In genomic region chr1:228842094-228842775, GRCh38 we compare ENCODE assay signal across 8 cellular contexts.
DNase-seq lines count a peak whose midpoint lies in the region; ATAC-seq and TF ChIP-seq lines count a peak whose summit lies in the region.

No MANE protein-coding gene starts in this region.

- TF ChIP-seq CTCF in fibroblast of lung (conservative IDR thresholded peaks at IDR 0.05 in 1 of 2, IDR thresholded peaks at IDR 0.05 in 1 of 2; ENCODE audit: low read depth in 1 of 2, low read length in 2 of 2), result no peak

- peaks cover 3% of the 10 kb centered on the region for H3K27me3 ChIP-seq in NT2/D1 (ENCODE audit: insufficient read depth, insufficient read length)
- no peaks in the 10 kb centered on the region for H3K27me3 ChIP-seq in fibroblast of lung (ENCODE audit: control insufficient read depth, insufficient read depth, low read length)
- no peaks in the 10 kb centered on the region for H3K27me3 ChIP-seq in Karpas-422 (ENCODE audit: low read length)

- H3K36me3 ChIP-seq in NT2/D1 (ENCODE audit: insufficient read depth, insufficient read length, low read length) (no peaks in the 10 kb centered on the region), fibroblast of lung (ENCODE audit: control insufficient read depth, insufficient read depth, low read length) (no peaks in the 10 kb centered on the region), Karpas-422 (ENCODE audit: insufficient read depth, low read length) (no peaks in the 10 kb centered on the region)

- H3K27ac ChIP-seq in fibroblast of lung (ENCODE audit: insufficient read depth, low read length) (no peak overlapping the region), Karpas-422 (ENCODE audit: low read length) (no peak overlapping the region)

- no peak overlapping the region for H3K4me3 ChIP-seq in NT2/D1 (ENCODE audit: insufficient read length, low read depth)
- H3K4me3 ChIP-seq in fibroblast of lung (replicated peaks in 1 of 4; ENCODE audit: control extremely low read depth in 1 of 4, insufficient read depth in 1 of 4, low read depth in 3 of 4, low read length in 4 of 4), result no peak overlapping the region
- no peak overlapping the region for H3K4me3 ChIP-seq in Karpas-422 (ENCODE audit: low read length)

- peak; percentile 65 for DNase-seq in NT2/D1 (ENCODE audit: low read depth, low spot score)
- peak; percentile 74 to 88 for DNase-seq in fibroblast of lung (ENCODE audit: low read depth in 2 of 2)
- DNase-seq in renal cortical epithelial cell (ENCODE audit: low read depth), result peak; percentile 91
- DNase-seq in stimulated activated CD4-positive, alpha-beta T cell treated with anti-CD3 and anti-CD28 coated beads, Interleukin-4, amount 100 ng/mL, for 1 hour, result no peak
- DNase-seq in Karpas-422, result no peak

- H3K9ac ChIP-seq in NT2/D1 (ENCODE audit: insufficient read length, low read depth) (no peak overlapping the region), fibroblast of lung (ENCODE audit: insufficient read depth, low read length) (no peak overlapping the region), Karpas-422 (ENCODE audit: low read length) (no peak overlapping the region)

- ATAC-seq in GM21381 (IDR thresholded peaks at IDR 0.05; ENCODE audit: unreplicated experiment), result peak; percentile 48
- ATAC-seq in HG03378 (IDR thresholded peaks at IDR 0.05; ENCODE audit: unreplicated experiment), result no peak
- no peak for ATAC-seq in HG03095 (IDR thresholded peaks at IDR 0.05; ENCODE audit: unreplicated experiment)

- no peaks in the 10 kb centered on the region for H4K20me1 ChIP-seq in fibroblast of lung (ENCODE audit: control insufficient read depth, extremely low read depth, insufficient read depth, low read length)
- no peaks in the 10 kb centered on the region for H4K20me1 ChIP-seq in Karpas-422 (ENCODE audit: insufficient read depth, low read depth, low read length)

- H3K4me1 ChIP-seq in NT2/D1 (ENCODE audit: insufficient read depth, insufficient read length) (peaks cover 12% of the 10 kb centered on the region), fibroblast of lung (ENCODE audit: control insufficient read depth, extremely low read depth, insufficient read depth, low read length) (peaks cover 5% of the 10 kb centered on the region), Karpas-422 (ENCODE audit: low read length) (no peaks in the 10 kb centered on the region)

- no peak overlapping the region for H3K4me2 ChIP-seq in fibroblast of lung (ENCODE audit: extremely low read depth, insufficient read depth, low read length)
- H3K4me2 ChIP-seq in Karpas-422 (ENCODE audit: low read depth, low read length, poor library complexity, severe bottlenecking), result no peak overlapping the region

- no peaks in the 10 kb centered on the region for H3K9me2 ChIP-seq in Karpas-422 (replicated peaks; ENCODE audit: insufficient read depth, low read length)

- H3K9me3 ChIP-seq in NT2/D1 (ENCODE audit: insufficient read depth, low read length) (peaks cover 14% of the 10 kb centered on the region), fibroblast of lung (ENCODE audit: control insufficient read depth, insufficient read depth, low read depth, low read length) (no peaks in the 10 kb centered on the region), Karpas-422 (ENCODE audit: low read length) (no peaks in the 10 kb centered on the region)

- no peaks in the 10 kb centered on the region for H3K79me2 ChIP-seq in fibroblast of lung (ENCODE audit: control insufficient read depth, insufficient read depth, low read length)
- H3K79me2 ChIP-seq in Karpas-422 (ENCODE audit: low read length), result no peaks in the 10 kb centered on the region

- H2AFZ ChIP-seq in fibroblast of lung (ENCODE audit: low read length) (no peak overlapping the region), Karpas-422 (ENCODE audit: low read length) (no peak overlapping the region)

Comparison
In these comparisons a context has a peak if more than half of its experiments do, and no peak if none do; other contexts are left out.
1. DNase-seq: peak in NT2/D1 (single experiment), fibroblast of lung (2 of 2) and renal cortical epithelial cell (single experiment); none in stimulated activated CD4-positive, alpha-beta T cell treated with anti-CD3 and anti-CD28 coated beads, Interleukin-4, amount 100 ng/mL, for 1 hour (single experiment) and Karpas-422 (single experiment).